Comparison of ENCODE assay signal across 21 cellular contexts in genomic region chr2:102669401-102669800, GRCh38. TPM values are rescaled to one million over a fixed set of nuclear protein-coding genes. Genes with fewer than 3 reads are reported as not detected.
A peak's percentile ranks its signal among the peaks of the same experiment; 100 is the strongest.
DNase-seq lines count a peak whose midpoint lies in the region; ATAC-seq, FAIRE-seq and TF ChIP-seq lines count a peak whose summit lies in the region.
"Had no signal": no experiment of that assay in that cellular context is flagged by ENCODE, and none has a peak within 500 bp of the region (broad histone marks: within the 10 kb centered on the region; RNA-seq: fewer than 3 reads in every experiment).

No MANE protein-coding gene starts in this region.

- FAIRE-seq in HepG2 (lab: Jason Lieb, UNC) = no peak
- FAIRE-seq in small intestine (lab: Jason Lieb, UNC) = no peak
- FAIRE-seq: A204.1, GM12891, H1 had no signal

- H3K36me3 ChIP-seq in HepG2 (replicated peaks in 1 of 2; ENCODE audit: control insufficient read depth in 1 of 2, insufficient read depth in 2 of 2, low read length in 2 of 2) (no peaks in the 10 kb centered on the region), right lobe of liver (no peaks in the 10 kb centered on the region), PC-3 (ENCODE audit: low read depth, low read length) (no peaks in the 10 kb centered on the region), small intestine (ENCODE audit: control insufficient read depth in 2 of 2, insufficient read depth in 2 of 2, low read length in 2 of 2) (no peaks in the 10 kb centered on the region)
- H3K36me3 ChIP-seq: BE2C had no signal

- POLR2A ChIA-PET in HepG2 (lab: Yijun Ruan, JAX) = no interaction called here
- POLR2A ChIA-PET in PC-3 (lab: Charles Lee; ENCODE audit: unreplicated experiment) = no interaction called here

- TF ChIP-seq CTCF in HepG2 (CRISPR knock-in tag; IDR thresholded peaks at IDR 0.05) (no peak), right lobe of liver (IDR thresholded peaks at IDR 0.05) (no peak), PC-3 (conservative IDR thresholded peaks at IDR 0.05; ENCODE audit: low read depth, low read length) (no peak)

- CTCF ChIA-PET in HepG2 (lab: Yijun Ruan, JAX; ENCODE audit: low intra/inter-chr PET ratio, low total read pairs) = no interaction called here
- CTCF ChIA-PET in PC-3 (lab: Charles Lee) = no interaction called here

- H3K79me2 ChIP-seq in HepG2 (ENCODE audit: insufficient read depth, low read length) = no peaks in the 10 kb centered on the region
- H3K79me2 ChIP-seq in PC-3 (ENCODE audit: low read length) = no peaks in the 10 kb centered on the region

- 40% methylated on average over 1 of the region's 1 CpG for WGBS in HepG2 (ENCODE audit: low lambda C conversion rate)
- 83% methylated on average over 1 of the region's 1 CpG for WGBS in right lobe of liver (ENCODE audit: insufficient coverage, low coverage, low lambda C conversion rate, missing lambda C conversion rate)
- WGBS in small intestine, 3 donors = 61 to 81% (median 78%) methylated on average over 1 of the region's 1 CpG

- H3K4me3 Mint-ChIP-seq in T-helper 17 cell = no peak overlapping the region
- H3K4me3 Mint-ChIP-seq: CD4-positive, CD25-positive, alpha-beta regulatory T cell; CD8-positive, alpha-beta memory T cell; H9 had no signal

- TF ChIP-seq POLR2A in HepG2 (IDR thresholded peaks at IDR 0.05; ENCODE audit: insufficient read depth in 1 of 2, low read depth in 2 of 2, low read length in 2 of 2) = no peak
- no peak for TF ChIP-seq POLR2A in right lobe of liver (IDR thresholded peaks at IDR 0.05)

- no peak overlapping the region for H3K27ac ChIP-seq in HepG2 (ENCODE audit: extremely low read length, insufficient read depth, low read length)
- H3K27ac ChIP-seq in right lobe of liver = no peak overlapping the region
- no peak overlapping the region for H3K27ac ChIP-seq in PC-3 (ENCODE audit: low read length)
- H3K27ac ChIP-seq in small intestine (ENCODE audit: low read depth in 1 of 2, low read length in 1 of 2) = no peak overlapping the region

- H4K20me1 ChIP-seq in HepG2 (ENCODE audit: insufficient read depth, low read length) (no peaks in the 10 kb centered on the region), PC-3 (ENCODE audit: low read length) (no peaks in the 10 kb centered on the region)

- TF ChIP-seq RAD21 in HepG2 (CRISPR knock-in tag; IDR thresholded peaks at IDR 0.05) = no peak

- H3F3A ChIP-seq in PC-3 (ENCODE audit: low read length, unreplicated experiment) = no peaks in the 10 kb centered on the region

- DNase-seq in HepG2 (ENCODE audit: low spot score) (no peak), right lobe of liver (no peak), PC-3 (peak; percentile 9), small intestine (peak; percentile 4), T-helper 17 cell (no peak)
- DNase-seq in stimulated activated CD4-positive, alpha-beta T cell treated with anti-CD3 and anti-CD28 coated beads, Interleukin-12 subunit alpha, Interleukin-12 subunit beta, amount 100 ng/mL, for 4 hours = no peak
- DNase-seq: ACHN; BE2C; C1 segment of cervical spinal cord; CD4-positive, CD25-positive, alpha-beta regulatory T cell; CD8-positive, alpha-beta memory T cell; COR-L47; DMS 273 treated with DMSO at 0.1 percent for 48 hours; DMS53; DND-41; EL; H9 had no signal

- peaks cover 33% of the 10 kb centered on the region for H3K27me3 Mint-ChIP-seq in T-helper 17 cell

- H3K4me1 ChIP-seq in HepG2 (ENCODE audit: insufficient read depth, low read length) (no peaks in the 10 kb centered on the region), right lobe of liver (no peaks in the 10 kb centered on the region), PC-3 (ENCODE audit: insufficient read depth, low read length) (peaks cover 13% of the 10 kb centered on the region), small intestine (ENCODE audit: control insufficient read depth in 2 of 2, insufficient read depth in 1 of 2, low read depth in 1 of 2, low read length in 1 of 2) (no peaks in the 10 kb centered on the region)
- H3K4me1 ChIP-seq: BE2C had no signal

- H3K4me1 Mint-ChIP-seq in T-helper 17 cell = no peaks in the 10 kb centered on the region
- H3K4me1 Mint-ChIP-seq: H9 had no signal

- no peaks in the 10 kb centered on the region; a peak in 1 of 5 replicates for H3K27me3 ChIP-seq in HepG2 (ENCODE audit: control insufficient read depth in 1 of 2, insufficient read depth in 2 of 2, low read length in 2 of 2)
- H3K27me3 ChIP-seq in right lobe of liver = no peaks in the 10 kb centered on the region
- H3K27me3 ChIP-seq in PC-3 (ENCODE audit: low read length) = no peaks in the 10 kb centered on the region
- H3K27me3 ChIP-seq in small intestine (ENCODE audit: control insufficient read depth in 2 of 2, insufficient read depth in 2 of 2, low read length in 2 of 2) = no peaks in the 10 kb centered on the region
- H3K27me3 ChIP-seq: BE2C had no signal

- no peak overlapping the region for H2AFZ ChIP-seq in HepG2 (ENCODE audit: low read length)
- no peak overlapping the region for H2AFZ ChIP-seq in PC-3 (ENCODE audit: low read length)

- intact Hi-C loops in HepG2 (cut with micrococcal nuclease; ENCODE audit: unreplicated experiment) (no loop called here), right lobe of liver (cut with DNase I) (no loop called here), PC-3 (cut with micrococcal nuclease) (no loop called here)

- BruUV-seq in HepG2 (replicated peaks; lab: Mats Ljungman, UMichigan) = no TSS peak
- BruUV-seq in PC-3 (replicated peaks; lab: Mats Ljungman, UMichigan) = no TSS peak

- no peaks in the 10 kb centered on the region for H3K36me3 Mint-ChIP-seq in T-helper 17 cell (ENCODE audit: low read depth)
- H3K36me3 Mint-ChIP-seq: CD4-positive, CD25-positive, alpha-beta regulatory T cell; CD8-positive, alpha-beta memory T cell had no signal

- H3K9me2 ChIP-seq in PC-3 (replicated peaks; ENCODE audit: low read length) = no peaks in the 10 kb centered on the region

- no peak overlapping the region for H3K27ac Mint-ChIP-seq in T-helper 17 cell
- H3K27ac Mint-ChIP-seq: CD4-positive, CD25-positive, alpha-beta regulatory T cell; CD8-positive, alpha-beta memory T cell; H9 had no signal

- TF ChIP-seq EP300 in HepG2 (IDR thresholded peaks at IDR 0.05; ENCODE audit: low read depth in 2 of 2, low read length in 2 of 2) (no peak), HepG2 (CRISPR knock-in tag; IDR thresholded peaks at IDR 0.05; ENCODE audit: borderline replicate concordance) (no peak)

- H3K4me2 ChIP-seq in HepG2 (ENCODE audit: low read depth, low read length) (no peak overlapping the region), PC-3 (ENCODE audit: low read length) (no peak overlapping the region)

- H3K9me3 ChIP-seq in HepG2 (ENCODE audit: low read length) (no peaks in the 10 kb centered on the region), right lobe of liver (no peaks in the 10 kb centered on the region), PC-3 (ENCODE audit: low read length) (no peaks in the 10 kb centered on the region), small intestine (ENCODE audit: control insufficient read depth, low read depth) (no peaks in the 10 kb centered on the region), T-helper 17 cell (ENCODE audit: control insufficient read depth, low read length, poor library complexity, severe bottlenecking) (no peaks in the 10 kb centered on the region)
- H3K9me3 ChIP-seq: BE2C had no signal

- H3K4me3 ChIP-seq in HepG2 (replicated peaks in 1 of 3; ENCODE audit: insufficient read depth in 1 of 3, low read depth in 2 of 3, low read length in 3 of 3) (no peak overlapping the region), right lobe of liver (no peak overlapping the region), PC-3 (ENCODE audit: low read length) (no peak overlapping the region), small intestine (ENCODE audit: low read depth in 1 of 2, low read length in 2 of 2) (no peak overlapping the region)

- H3K9ac ChIP-seq in HepG2 (ENCODE audit: insufficient read depth, low read depth, low read length) = no peak overlapping the region
- no peak overlapping the region for H3K9ac ChIP-seq in PC-3 (ENCODE audit: low read length)

- peak; percentile 53; the same call in 2 of the 3 replicates for ATAC-seq in HepG2
- no peak for ATAC-seq in right lobe of liver
- ATAC-seq in PC-3 = no peak
- no peak for ATAC-seq in T-helper 17 cell

- in situ Hi-C loops in HepG2 (cut with HindIII; ENCODE audit: extremely low pct_ligation_motif_present, low pct_unique_long_range_greater_than_20kb) = no loop called here

TF ChIP-seq in HepG2, 621 proteins besides CTCF, POLR2A, EP300 and RAD21 (continues in another document):
- TF ChIP-seq SP2 (CRISPR knock-in tag; IDR thresholded peaks at IDR 0.05) (no peak), MXI1 (IDR thresholded peaks at IDR 0.05; ENCODE audit: borderline replicate concordance, low read depth, low read length) (no peak), SALL1 (CRISPR knock-in tag; IDR thresholded peaks at IDR 0.05) (no peak), RARG (CRISPR knock-in tag; IDR thresholded peaks at IDR 0.05; ENCODE audit: low read depth) (no peak), ZNF629 (CRISPR knock-in tag; conservative IDR thresholded peaks at IDR 0.05) (no peak), MBNL3 (CRISPR knock-in tag; conservative IDR thresholded peaks at IDR 0.05) (no peak)

RNA-seq across cellular contexts. Expression of gene SLC9A2, which starts 50.0 kb away (rescaled TPM):
- 0.02 TPM in 1 of 2 replicates, not detected in the other for total RNA-seq in HepG2 (2016; rRNA removed; fragmentation: Illumina TruSeq; extraction: Trizol)
- not detected in 2 replicates for total RNA-seq in HepG2 (2016; cell fraction: cytosol; rRNA removed; fragmentation: Illumina TruSeq; extraction: Trizol; ENCODE audit: low read depth)
- total RNA-seq in HepG2 (2016; cell fraction: insoluble cytoplasmic fraction; rRNA removed; fragmentation: Illumina TruSeq; extraction: Trizol) = not detected in 2 replicates
- not detected in 2 replicates for total RNA-seq in HepG2 (2016; cell fraction: membrane; rRNA removed; fragmentation: Illumina TruSeq; extraction: Trizol)
- total RNA-seq in HepG2 (2016; cell fraction: nucleus; rRNA removed; fragmentation: Illumina TruSeq; extraction: Trizol) = not detected in 2 replicates
- not detected in 2 replicates for polyA plus RNA-seq in HepG2 (2011; rRNA removed)
- 0.01 TPM in 1 of 2 replicates, not detected in the other for polyA plus RNA-seq in HepG2 (2011; cell fraction: cytosol; rRNA removed)
- polyA plus RNA-seq in HepG2 (2011; cell fraction: nucleus; rRNA removed) = 0.03 TPM in 1 of 2 replicates, not detected in the other
- not detected in 2 replicates for polyA plus RNA-seq in HepG2 (2012)
- not detected in 2 replicates for polyA plus RNA-seq in HepG2 (2016; cell fraction: cytosol; fragmentation: Illumina TruSeq; extraction: Trizol; ENCODE audit: low read depth)
- polyA plus RNA-seq in HepG2 (2016; cell fraction: insoluble cytoplasmic fraction; fragmentation: Illumina TruSeq; extraction: Trizol; ENCODE audit: low read depth) = not detected in 2 replicates
- polyA plus RNA-seq in HepG2 (2016; cell fraction: membrane; fragmentation: Illumina TruSeq; extraction: Trizol; ENCODE audit: low read depth) = not detected in 2 replicates
- polyA plus RNA-seq in HepG2 (2016; cell fraction: nucleus; fragmentation: Illumina TruSeq; extraction: Trizol; ENCODE audit: insufficient read depth, low read depth) = not detected in 2 replicates
- 3.7 TPM in 1 of 2 replicates, not detected in the other for polyA minus RNA-seq in HepG2 (2011; rRNA and poly(A)+ RNA removed; ENCODE audit: low replicate concordance)
- not detected in 2 replicates for polyA minus RNA-seq in HepG2 (2011; cell fraction: cytosol; rRNA and poly(A)+ RNA removed)
- polyA minus RNA-seq in HepG2 (2011; cell fraction: nucleus; rRNA and poly(A)+ RNA removed) = not detected in 2 replicates
- total RNA-seq in right lobe of liver = under 1 TPM in 1 of 6 experiments, not detected in 5; 0.06 TPM
- 7.1 and 8.8 TPM in 2 replicates for total RNA-seq in PC-3 (2014; rRNA removed)
- polyA plus RNA-seq in small intestine = 1 to 10 TPM; 1.4 to 4.7 (median 3.5) TPM
- not detected for total RNA-seq in T-helper 17 cell
- total RNA-seq: CD4-positive, CD25-positive, alpha-beta regulatory T cell; CD8-positive, alpha-beta memory T cell; G401 had no signal
- polyA plus RNA-seq: CD4-positive, CD25-positive, alpha-beta regulatory T cell; CD8-positive, alpha-beta memory T cell had no signal

Comparison
In these comparisons a context has a peak if more than half of its experiments do, and no peak if none do; other contexts are left out.
1. DNase-seq: peak in PC-3 (single experiment) and small intestine (single experiment); none in HepG2 (single experiment), right lobe of liver (0 of 3), T-helper 17 cell (0 of 3) and stimulated activated CD4-positive, alpha-beta T cell treated with anti-CD3 and anti-CD28 coated beads, Interleukin-12 subunit alpha, Interleukin-12 subunit beta, amount 100 ng/mL, for 4 hours (single experiment).